Comparison of ENCODE assay signal across 2 cellular contexts in the genomic region with DNA sequence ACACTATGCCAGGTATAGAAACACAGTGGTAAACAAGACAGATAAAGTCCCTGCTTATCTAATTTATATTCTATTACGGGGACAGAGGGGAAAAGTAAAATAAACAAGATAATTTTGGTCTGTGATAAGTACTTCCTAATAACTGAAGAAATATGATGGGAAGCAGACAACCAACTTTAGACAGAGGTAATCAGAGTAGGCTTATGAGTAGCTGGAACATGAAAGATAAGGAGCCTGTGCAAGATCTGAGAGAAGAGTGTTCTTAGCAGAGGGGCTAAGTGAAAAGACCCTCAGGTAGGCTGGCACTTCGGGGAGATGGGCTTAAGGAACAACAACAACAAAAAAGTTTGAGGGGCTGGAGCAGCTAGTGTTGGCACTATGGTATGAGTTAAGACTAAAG.
TF ChIP-seq lines count a peak whose summit lies in the region.

No MANE protein-coding gene starts in this region.

TF ChIP-seq in GM23338, 12 proteins besides CTCF, POLR2A, EP300 and RAD21 (continued from another document):
- TF ChIP-seq, protein P1, sequence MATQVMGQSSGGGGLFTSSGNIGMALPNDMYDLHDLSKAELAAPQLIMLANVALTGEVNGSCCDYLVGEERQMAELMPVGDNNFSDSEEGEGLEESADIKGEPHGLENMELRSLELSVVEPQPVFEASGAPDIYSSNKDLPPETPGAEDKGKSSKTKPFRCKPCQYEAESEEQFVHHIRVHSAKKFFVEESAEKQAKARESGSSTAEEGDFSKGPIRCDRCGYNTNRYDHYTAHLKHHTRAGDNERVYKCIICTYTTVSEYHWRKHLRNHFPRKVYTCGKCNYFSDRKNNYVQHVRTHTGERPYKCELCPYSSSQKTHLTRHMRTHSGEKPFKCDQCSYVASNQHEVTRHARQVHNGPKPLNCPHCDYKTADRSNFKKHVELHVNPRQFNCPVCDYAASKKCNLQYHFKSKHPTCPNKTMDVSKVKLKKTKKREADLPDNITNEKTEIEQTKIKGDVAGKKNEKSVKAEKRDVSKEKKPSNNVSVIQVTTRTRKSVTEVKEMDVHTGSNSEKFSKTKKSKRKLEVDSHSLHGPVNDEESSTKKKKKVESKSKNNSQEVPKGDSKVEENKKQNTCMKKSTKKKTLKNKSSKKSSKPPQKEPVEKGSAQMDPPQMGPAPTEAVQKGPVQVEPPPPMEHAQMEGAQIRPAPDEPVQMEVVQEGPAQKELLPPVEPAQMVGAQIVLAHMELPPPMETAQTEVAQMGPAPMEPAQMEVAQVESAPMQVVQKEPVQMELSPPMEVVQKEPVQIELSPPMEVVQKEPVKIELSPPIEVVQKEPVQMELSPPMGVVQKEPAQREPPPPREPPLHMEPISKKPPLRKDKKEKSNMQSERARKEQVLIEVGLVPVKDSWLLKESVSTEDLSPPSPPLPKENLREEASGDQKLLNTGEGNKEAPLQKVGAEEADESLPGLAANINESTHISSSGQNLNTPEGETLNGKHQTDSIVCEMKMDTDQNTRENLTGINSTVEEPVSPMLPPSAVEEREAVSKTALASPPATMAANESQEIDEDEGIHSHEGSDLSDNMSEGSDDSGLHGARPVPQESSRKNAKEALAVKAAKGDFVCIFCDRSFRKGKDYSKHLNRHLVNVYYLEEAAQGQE (IDR thresholded peaks at IDR 0.05; ENCODE audit: unreplicated experiment), result no peak
- no peak for TF ChIP-seq STAT1 (IDR thresholded peaks at IDR 0.05; ENCODE audit: unreplicated experiment)
- TF ChIP-seq EZH2phosphoT487 (IDR thresholded peaks at IDR 0.05; ENCODE audit: unreplicated experiment), result no peak
- no peak for TF ChIP-seq POLR2AphosphoS5 (IDR thresholded peaks at IDR 0.05; ENCODE audit: low read depth)
- TF ChIP-seq ZNF114 (CRISPR knock-in tag; IDR thresholded peaks at IDR 0.05), result no peak

TF ChIP-seq in GM12878, 131 proteins besides CTCF, POLR2A, EP300 and RAD21 (continued from another document):
- TF ChIP-seq, protein P2, sequence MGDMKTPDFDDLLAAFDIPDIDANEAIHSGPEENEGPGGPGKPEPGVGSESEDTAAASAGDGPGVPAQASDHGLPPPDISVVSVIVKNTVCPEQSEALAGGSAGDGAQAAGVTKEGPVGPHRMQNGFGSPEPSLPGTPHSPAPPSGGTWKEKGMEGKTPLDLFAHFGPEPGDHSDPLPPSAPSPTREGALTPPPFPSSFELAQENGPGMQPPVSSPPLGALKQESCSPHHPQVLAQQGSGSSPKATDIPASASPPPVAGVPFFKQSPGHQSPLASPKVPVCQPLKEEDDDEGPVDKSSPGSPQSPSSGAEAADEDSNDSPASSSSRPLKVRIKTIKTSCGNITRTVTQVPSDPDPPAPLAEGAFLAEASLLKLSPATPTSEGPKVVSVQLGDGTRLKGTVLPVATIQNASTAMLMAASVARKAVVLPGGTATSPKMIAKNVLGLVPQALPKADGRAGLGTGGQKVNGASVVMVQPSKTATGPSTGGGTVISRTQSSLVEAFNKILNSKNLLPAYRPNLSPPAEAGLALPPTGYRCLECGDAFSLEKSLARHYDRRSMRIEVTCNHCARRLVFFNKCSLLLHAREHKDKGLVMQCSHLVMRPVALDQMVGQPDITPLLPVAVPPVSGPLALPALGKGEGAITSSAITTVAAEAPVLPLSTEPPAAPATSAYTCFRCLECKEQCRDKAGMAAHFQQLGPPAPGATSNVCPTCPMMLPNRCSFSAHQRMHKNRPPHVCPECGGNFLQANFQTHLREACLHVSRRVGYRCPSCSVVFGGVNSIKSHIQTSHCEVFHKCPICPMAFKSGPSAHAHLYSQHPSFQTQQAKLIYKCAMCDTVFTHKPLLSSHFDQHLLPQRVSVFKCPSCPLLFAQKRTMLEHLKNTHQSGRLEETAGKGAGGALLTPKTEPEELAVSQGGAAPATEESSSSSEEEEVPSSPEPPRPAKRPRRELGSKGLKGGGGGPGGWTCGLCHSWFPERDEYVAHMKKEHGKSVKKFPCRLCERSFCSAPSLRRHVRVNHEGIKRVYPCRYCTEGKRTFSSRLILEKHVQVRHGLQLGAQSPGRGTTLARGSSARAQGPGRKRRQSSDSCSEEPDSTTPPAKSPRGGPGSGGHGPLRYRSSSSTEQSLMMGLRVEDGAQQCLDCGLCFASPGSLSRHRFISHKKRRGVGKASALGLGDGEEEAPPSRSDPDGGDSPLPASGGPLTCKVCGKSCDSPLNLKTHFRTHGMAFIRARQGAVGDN (IDR thresholded peaks at IDR 0.05), result no peak
- no peak for TF ChIP-seq TCF3 (IDR thresholded peaks at IDR 0.05; ENCODE audit: borderline replicate concordance, insufficient read depth, low read depth, low read length)
- TF ChIP-seq ATF7 (IDR thresholded peaks at IDR 0.05; ENCODE audit: low read depth), result no peak
- no peak for TF ChIP-seq GABPA (IDR thresholded peaks at IDR 0.05; ENCODE audit: low read depth)
- TF ChIP-seq, protein P3, sequence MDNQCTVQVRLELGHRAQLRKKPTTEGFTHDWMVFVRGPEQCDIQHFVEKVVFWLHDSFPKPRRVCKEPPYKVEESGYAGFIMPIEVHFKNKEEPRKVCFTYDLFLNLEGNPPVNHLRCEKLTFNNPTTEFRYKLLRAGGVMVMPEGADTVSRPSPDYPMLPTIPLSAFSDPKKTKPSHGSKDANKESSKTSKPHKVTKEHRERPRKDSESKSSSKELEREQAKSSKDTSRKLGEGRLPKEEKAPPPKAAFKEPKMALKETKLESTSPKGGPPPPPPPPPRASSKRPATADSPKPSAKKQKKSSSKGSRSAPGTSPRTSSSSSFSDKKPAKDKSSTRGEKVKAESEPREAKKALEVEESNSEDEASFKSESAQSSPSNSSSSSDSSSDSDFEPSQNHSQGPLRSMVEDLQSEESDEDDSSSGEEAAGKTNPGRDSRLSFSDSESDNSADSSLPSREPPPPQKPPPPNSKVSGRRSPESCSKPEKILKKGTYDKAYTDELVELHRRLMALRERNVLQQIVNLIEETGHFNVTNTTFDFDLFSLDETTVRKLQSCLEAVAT (IDR thresholded peaks at IDR 0.05), result no peak
- TF ChIP-seq YBX1 (IDR thresholded peaks at IDR 0.05), result no peak
- TF ChIP-seq POLR2AphosphoS2 (IDR thresholded peaks at IDR 0.05; ENCODE audit: low read depth, low read length), result no peak
- TF ChIP-seq, protein P4, sequence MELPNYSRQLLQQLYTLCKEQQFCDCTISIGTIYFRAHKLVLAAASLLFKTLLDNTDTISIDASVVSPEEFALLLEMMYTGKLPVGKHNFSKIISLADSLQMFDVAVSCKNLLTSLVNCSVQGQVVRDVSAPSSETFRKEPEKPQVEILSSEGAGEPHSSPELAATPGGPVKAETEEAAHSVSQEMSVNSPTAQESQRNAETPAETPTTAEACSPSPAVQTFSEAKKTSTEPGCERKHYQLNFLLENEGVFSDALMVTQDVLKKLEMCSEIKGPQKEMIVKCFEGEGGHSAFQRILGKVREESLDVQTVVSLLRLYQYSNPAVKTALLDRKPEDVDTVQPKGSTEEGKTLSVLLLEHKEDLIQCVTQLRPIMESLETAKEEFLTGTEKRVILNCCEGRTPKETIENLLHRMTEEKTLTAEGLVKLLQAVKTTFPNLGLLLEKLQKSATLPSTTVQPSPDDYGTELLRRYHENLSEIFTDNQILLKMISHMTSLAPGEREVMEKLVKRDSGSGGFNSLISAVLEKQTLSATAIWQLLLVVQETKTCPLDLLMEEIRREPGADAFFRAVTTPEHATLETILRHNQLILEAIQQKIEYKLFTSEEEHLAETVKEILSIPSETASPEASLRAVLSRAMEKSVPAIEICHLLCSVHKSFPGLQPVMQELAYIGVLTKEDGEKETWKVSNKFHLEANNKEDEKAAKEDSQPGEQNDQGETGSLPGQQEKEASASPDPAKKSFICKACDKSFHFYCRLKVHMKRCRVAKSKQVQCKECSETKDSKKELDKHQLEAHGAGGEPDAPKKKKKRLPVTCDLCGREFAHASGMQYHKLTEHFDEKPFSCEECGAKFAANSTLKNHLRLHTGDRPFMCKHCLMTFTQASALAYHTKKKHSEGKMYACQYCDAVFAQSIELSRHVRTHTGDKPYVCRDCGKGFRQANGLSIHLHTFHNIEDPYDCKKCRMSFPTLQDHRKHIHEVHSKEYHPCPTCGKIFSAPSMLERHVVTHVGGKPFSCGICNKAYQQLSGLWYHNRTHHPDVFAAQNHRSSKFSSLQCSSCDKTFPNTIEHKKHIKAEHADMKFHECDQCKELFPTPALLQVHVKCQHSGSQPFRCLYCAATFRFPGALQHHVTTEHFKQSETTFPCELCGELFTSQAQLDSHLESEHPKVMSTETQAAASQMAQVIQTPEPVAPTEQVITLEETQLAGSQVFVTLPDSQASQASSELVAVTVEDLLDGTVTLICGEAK (IDR thresholded peaks at IDR 0.05; ENCODE audit: borderline replicate concordance), result no peak
- TF ChIP-seq ESRRA (IDR thresholded peaks at IDR 0.05; ENCODE audit: low read length), result no peak
- TF ChIP-seq NR2C1 (IDR thresholded peaks at IDR 0.05), result no peak
- no peak for TF ChIP-seq FOXK2 (IDR thresholded peaks at IDR 0.05)
- no peak for TF ChIP-seq NFIC (IDR thresholded peaks at IDR 0.05; ENCODE audit: low read depth, low read length)
